Comparison of ENCODE assay signal across 10 cellular contexts in the genomic region with DNA sequence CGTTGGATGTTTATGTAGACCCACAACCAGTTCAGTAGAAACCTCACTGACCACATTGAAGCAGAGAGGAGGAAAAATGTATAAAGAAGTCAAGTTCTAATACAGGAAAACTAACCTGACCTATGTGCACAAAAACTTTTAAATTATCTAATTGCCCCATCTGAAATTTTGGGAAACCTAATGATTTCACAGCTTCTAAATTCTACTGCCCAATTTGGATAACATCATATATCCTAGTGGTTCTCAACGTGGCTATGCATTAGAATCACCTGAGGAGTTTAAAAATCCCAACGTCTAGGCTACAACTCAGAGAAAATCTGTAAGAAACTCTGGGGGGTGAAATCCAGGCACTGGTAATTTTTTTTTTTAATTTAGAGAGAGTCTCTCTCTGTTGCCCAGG. TPM values are rescaled to one million over a fixed set of nuclear protein-coding genes. Genes with fewer than 3 reads are reported as not detected.
"Had no signal": no experiment of that assay in that cellular context is flagged by ENCODE, and none has a peak within 500 bp of the region (broad histone marks: within the 10 kb centered on the region; RNA-seq: fewer than 3 reads in every experiment).

No MANE protein-coding gene starts in this region.

- DNase-seq: HFFc6, KBM-7 had no signal

- H3K4me2 ChIP-seq: GM23338 had no signal

- ATAC-seq: GM23338, HCT116 had no signal

- H3K4me1 ChIP-seq: HAP-1 had no signal

- H3K9me3 ChIP-seq: HAP-1 had no signal

- H3K36me3 ChIP-seq: HAP-1 had no signal

- H2AFZ ChIP-seq: GM23338 had no signal

- H3K4me3 ChIP-seq: GM23338, HAP-1 had no signal

- FAIRE-seq: H1, H54, HTR-8/SVneo had no signal

RNA-seq across cellular contexts. Expression of a gene that starts 7.3 kb away (rescaled TPM):
- total RNA-seq: H1 had no signal
- polyA plus RNA-seq: IgD-negative memory B cell had no signal

RNA-seq across cellular contexts. Expression of a gene that starts 14.3 kb away (rescaled TPM):
- total RNA-seq: GM23338, HFFc6, HT-29 had no signal
- polyA plus RNA-seq: GM23338, IgD-negative memory B cell had no signal
